In the genomic region with DNA sequence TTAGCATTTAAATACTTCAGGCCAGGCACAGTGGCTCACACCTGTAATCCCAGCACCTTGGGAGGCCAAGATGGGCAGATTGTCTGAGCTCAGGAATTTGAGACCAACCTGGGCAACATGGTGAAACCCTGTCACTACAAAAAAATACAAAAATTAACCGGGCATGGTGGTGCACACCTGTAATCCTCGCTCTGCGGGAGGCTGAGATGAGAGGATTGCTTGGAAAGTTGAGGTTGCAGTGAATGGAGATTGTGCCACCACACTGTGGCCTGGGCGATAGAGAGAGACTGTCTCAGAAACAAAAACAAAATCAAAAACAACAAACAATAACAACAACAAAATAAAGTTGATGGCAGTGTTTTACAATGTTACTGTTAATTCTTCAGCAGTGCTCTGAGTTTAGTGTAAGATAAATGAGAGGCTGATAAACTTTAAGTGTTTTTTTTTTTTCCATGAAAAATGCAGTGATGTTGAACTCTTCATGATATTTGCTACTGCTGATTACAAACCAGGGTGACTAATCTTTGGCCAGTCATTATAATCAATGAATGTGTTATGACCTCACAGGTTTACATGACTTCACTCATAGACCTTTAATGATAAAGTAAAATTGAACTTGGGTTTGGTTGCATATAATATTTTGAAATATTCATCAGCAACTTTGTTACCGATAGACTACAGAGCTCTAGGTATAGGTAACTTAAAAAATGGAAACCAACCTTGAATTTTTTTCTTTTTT, we compare ENCODE assay signal across 10 cellular contexts. TPM values are rescaled to one million over a fixed set of nuclear protein-coding genes. Genes with fewer than 3 reads are reported as not detected.
A peak's percentile ranks its signal among the peaks of the same experiment; 100 is the strongest.
DNase-seq lines count a peak whose midpoint lies in the region; TF ChIP-seq lines count a peak whose summit lies in the region.
"Had no signal": no experiment of that assay in that cellular context is flagged by ENCODE, and none has a peak within 500 bp of the region (broad histone marks: within the 10 kb centered on the region; RNA-seq: fewer than 3 reads in every experiment).

No MANE protein-coding gene starts in this region.

- H3K14ac ChIP-seq in H9 (ENCODE audit: insufficient read depth, low read length): no peak overlapping the region

- H3K79me2 ChIP-seq in H9 (ENCODE audit: insufficient read depth, low read length): no peaks in the 10 kb centered on the region; the same call in 1 of the 2 replicates

- H3K9me3 ChIP-seq in H9 (ENCODE audit: control insufficient read depth, low read depth, low read length): no peaks in the 10 kb centered on the region
- no peaks in the 10 kb centered on the region for H3K9me3 ChIP-seq in sigmoid colon
- no peaks in the 10 kb centered on the region for H3K9me3 ChIP-seq in tibial artery

- H3K9me3 Mint-ChIP-seq in H9: peaks cover 0 to 2% of the 10 kb centered on the region in 2 experiments; a peak in 1 of 5 replicates

- intact Hi-C loops in sigmoid colon (cut with DNase I): loop anchor here (5.0 kb wide), 3 partner anchors 50 to 105 kb away; a partner anchor contains a TSS
- intact Hi-C loops in tibial artery (cut with DNase I; ENCODE audit: low total_unique reads): loop anchor here (5.0 kb wide), 1 partner anchor 105 kb away; a partner anchor contains a TSS

- H3K23me2 ChIP-seq in H9 (ENCODE audit: insufficient read length, low read depth, low read length, poor library complexity, severe bottlenecking): peaks cover 12% of the 10 kb centered on the region

- WGBS in H9 (ENCODE audit: extremely low coverage, insufficient read length, low lambda C conversion rate): no CpG with 5 or more reads among the region's 5 CpGs
- 95 to 97% methylated on average over 5 of the region's 5 CpGs for WGBS in sigmoid colon, 2 donors

- H2BK120ac ChIP-seq in H9 (ENCODE audit: low read depth, low read length, poor library complexity, severe bottlenecking): no peak overlapping the region

- no peak for TF ChIP-seq POLR2A in sigmoid colon (IDR thresholded peaks at IDR 0.05)

- no peaks in the 10 kb centered on the region; the same call in none of the 2 replicates for H3K27me3 Mint-ChIP-seq in H9 (ENCODE audit: low read depth)

- H3K56ac ChIP-seq in H9 (ENCODE audit: insufficient read length, low read depth, low read length): no peak overlapping the region

- no peaks in the 10 kb centered on the region for H3K36me3 Mint-ChIP-seq in H9 (ENCODE audit: insufficient read depth in 1 of 3, low read depth in 3 of 3)

- no peaks in the 10 kb centered on the region for H4K20me1 ChIP-seq in H9 (ENCODE audit: control insufficient read depth, insufficient read depth, insufficient read length)

- no peak overlapping the region for H2BK20ac ChIP-seq in H9 (ENCODE audit: low read depth, low read length, poor library complexity, severe bottlenecking)

- TF ChIP-seq EP300 in sigmoid colon (IDR thresholded peaks at IDR 0.05): no peak

- H4K5ac ChIP-seq in H9 (ENCODE audit: insufficient read length, low read depth, low read length): no peak overlapping the region

- no peaks in the 10 kb centered on the region for H3K79me1 ChIP-seq in H9 (ENCODE audit: insufficient read depth, low read depth, low read length, poor library complexity, severe bottlenecking)

- H4K8ac ChIP-seq in H9 (replicated peaks; ENCODE audit: insufficient read length, low read depth, low read length): no peak overlapping the region

- H3K18ac ChIP-seq in H9 (ENCODE audit: insufficient read length, low read depth, low read length): no peak overlapping the region

- H2BK5ac ChIP-seq in H9 (ENCODE audit: insufficient read length, low read length): no peak overlapping the region

- H3K36me3 ChIP-seq in sigmoid colon (no peaks in the 10 kb centered on the region), tibial artery (no peaks in the 10 kb centered on the region)

- peak overlapping the region; percentile 88 to 89 for H3K4me3 Mint-ChIP-seq in H9

- no peak overlapping the region for H3K9ac ChIP-seq in H9 (ENCODE audit: extremely low read depth, insufficient read length, low read length)

- H3K4me2 ChIP-seq in H9 (ENCODE audit: insufficient read depth, insufficient read length, low read length): no peak overlapping the region

- DNase-seq in H9 (no peak), fibroblast of the aortic adventitia (ENCODE audit: low read depth) (peak; percentile 24), sigmoid colon (no peak), NCI-H2081 (lab: John Stamatoyannopoulos, UW) (no peak), tibial artery (no peak)
- no peak for DNase-seq in stimulated activated CD4-positive, alpha-beta T cell treated with anti-CD3 and anti-CD28 coated beads, Interleukin-4, amount 100 ng/mL, for 4 hours
- DNase-seq: activated CD4-positive, alpha-beta T cell treated with anti-CD3 and anti-CD28 coated beads, Interleukin-2, amount 50 U/mL, for 48 hours; cerebellar nuclear complex; NCI-H1105 had no signal

- TF ChIP-seq CTCF in H9 (conservative IDR thresholded peaks at IDR 0.05): no peak
- no peak for TF ChIP-seq CTCF in WI38 (IDR thresholded peaks at IDR 0.05; ENCODE audit: low read depth, low read length)
- TF ChIP-seq CTCF in fibroblast of the aortic adventitia (IDR thresholded peaks at IDR 0.05; ENCODE audit: insufficient read depth, low read length): no peak
- TF ChIP-seq CTCF in sigmoid colon (IDR thresholded peaks at IDR 0.05): no peak
- TF ChIP-seq CTCF in tibial artery (IDR thresholded peaks at IDR 0.05): no peak

- H2BK12ac ChIP-seq in H9 (ENCODE audit: insufficient read length, low read depth, low read length): no peak overlapping the region

- H3K23ac ChIP-seq in H9 (ENCODE audit: insufficient read length, low read depth, low read length): no peak overlapping the region

- peak overlapping the region; percentile 96 for H3K4me3 ChIP-seq in WI38 (ENCODE audit: low read depth, low read length)
- H3K4me3 ChIP-seq in fibroblast of the aortic adventitia (ENCODE audit: low read depth, low read length): peak overlapping the region; percentile 87
- peak overlapping the region in 1 of 4 donors; percentile 87 for H3K4me3 ChIP-seq in sigmoid colon
- H3K4me3 ChIP-seq in tibial artery: peak overlapping the region in 1 of 2 donors; percentile 81

- no peak overlapping the region for H4K91ac ChIP-seq in H9 (ENCODE audit: insufficient read length, low read depth, low read length)

- H3K27ac Mint-ChIP-seq in H9: peak overlapping the region in 2 of 3 experiments; percentile 3 to 88; a peak in 2 of 7 replicates

- no peak overlapping the region for H2AFZ ChIP-seq in H9 (ENCODE audit: low read length)

- H3K4me1 ChIP-seq in H9 (ENCODE audit: insufficient read depth, low read length) (no peaks in the 10 kb centered on the region), sigmoid colon (peaks cover 0 to 50% (median 39%) of the 10 kb centered on the region in 4 donors), tibial artery (peaks cover 0 to 56% (median 30%) of the 10 kb centered on the region in 4 donors)

- no peak overlapping the region for H2AK5ac ChIP-seq in H9 (ENCODE audit: insufficient read length, low read length)

- H3K4ac ChIP-seq in H9 (ENCODE audit: low read depth, low read length): no peak overlapping the region

- H3K4me1 Mint-ChIP-seq in H9: peaks cover 42 to 51% of the 10 kb centered on the region in 2 experiments

- H3T11ph ChIP-seq in H9 (ENCODE audit: low read length): no peak overlapping the region

- H3K27ac ChIP-seq in H9 (ENCODE audit: insufficient read length, low read depth, low read length) (no peak overlapping the region), sigmoid colon (peak overlapping the region in 3 of 4 donors; percentile 94 to 99 (median 97)), tibial artery (no peak overlapping the region)

- no peaks in the 10 kb centered on the region for H3K27me3 ChIP-seq in H9 (ENCODE audit: insufficient read depth, low read length)
- no peaks in the 10 kb centered on the region for H3K27me3 ChIP-seq in sigmoid colon
- no peaks in the 10 kb centered on the region for H3K27me3 ChIP-seq in tibial artery

- H2BK15ac ChIP-seq in H9 (ENCODE audit: low read depth, low read length): no peak overlapping the region

RNA-seq across cellular contexts. Expression of a gene that starts 2.5 kb away (rescaled TPM):
- total RNA-seq in H9 (2021) (22.3 and 26.9 TPM in 2 replicates), fibroblast of the aortic adventitia (ENCODE audit: low replicate concordance) (174 and 193 TPM in 2 replicates), sigmoid colon (100 to 1,000 TPM in 1 of 4 donors, 10 to 100 TPM in 3; 67.1 to 117 (median 70.3) TPM)
- polyA plus RNA-seq in sigmoid colon: 10 to 100 TPM in 1 of 3 donors, 1 to 10 TPM in 2; 3.6 to 15.4 (median 6.9) TPM

Comparison
In these comparisons a context has a peak if more than half of its experiments do, and no peak if none do; other contexts are left out.
1. H3K27ac ChIP-seq: peak in sigmoid colon (3 of 4); none in H9 (single experiment) and tibial artery (0 of 2).